ENCODE assay signal across 30 cellular contexts in genomic region chr10:28633750-28634149, GRCh38. TPM values are rescaled to one million over a fixed set of nuclear protein-coding genes. Genes with fewer than 3 reads are reported as not detected.
DNase-seq lines count a peak whose midpoint lies in the region; TF ChIP-seq lines count a peak whose summit lies in the region.
"Had no signal": no experiment of that assay in that cellular context is flagged by ENCODE, and none has a peak within 500 bp of the region (broad histone marks: within the 10 kb centered on the region; RNA-seq: fewer than 3 reads in every experiment).

No MANE protein-coding gene starts in this region.

- H3K9ac ChIP-seq in mesendoderm (ENCODE audit: low read length) = no peak overlapping the region
- H3K9ac ChIP-seq: neural progenitor cell had no signal

- no peak overlapping the region for H4K5ac ChIP-seq in mesendoderm (ENCODE audit: low read length)

- no peaks in the 10 kb centered on the region for H3K79me1 ChIP-seq in mesendoderm (ENCODE audit: low read length)

- H4K8ac ChIP-seq in mesendoderm (ENCODE audit: low read depth, low read length) = no peak overlapping the region

- H3K4ac ChIP-seq in mesendoderm (ENCODE audit: low read depth, low read length) = no peak overlapping the region

- H3K56ac ChIP-seq in mesendoderm (ENCODE audit: low read length) = no peak overlapping the region

- no peak overlapping the region for H3K18ac ChIP-seq in mesendoderm (ENCODE audit: low read length)

- H3K36me3 ChIP-seq in mesendoderm (ENCODE audit: control insufficient read depth, insufficient read depth, low read length) = no peaks in the 10 kb centered on the region
- H3K36me3 ChIP-seq: BE2C, MG63, neural progenitor cell, Peyer's patch, right atrium auricular region, suprapubic skin had no signal

- H2AK5ac ChIP-seq in mesendoderm (ENCODE audit: low read length) = no peak overlapping the region

- no peaks in the 10 kb centered on the region for H3K4me1 ChIP-seq in mesendoderm (ENCODE audit: control insufficient read depth, low read depth, low read length)
- H3K4me1 ChIP-seq: BE2C, neural progenitor cell, Peyer's patch, suprapubic skin had no signal

- no peak overlapping the region for H3K27ac ChIP-seq in mesendoderm (ENCODE audit: low read depth, low read length)
- H3K27ac ChIP-seq: neural progenitor cell, Peyer's patch, right atrium auricular region, suprapubic skin had no signal

- H2BK5ac ChIP-seq in mesendoderm (ENCODE audit: low read length) = no peak overlapping the region

- no peak overlapping the region for H3K4me2 ChIP-seq in mesendoderm (ENCODE audit: low read length)
- H3K4me2 ChIP-seq: neural progenitor cell, smooth muscle cell had no signal

- WGBS in mesendoderm (ENCODE audit: extremely low coverage, insufficient coverage, low lambda C conversion rate) = no CpG with 5 or more reads among the region's 6 CpGs

- in situ Hi-C loops in ACHN (cut with HindIII; ENCODE audit: low pct_ligation_motif_present, low pct_unique_long_range_greater_than_20kb, low sequenced_read_pairs) = no loop called here

- TF ChIP-seq CTCF in epithelial cell of proximal tubule (conservative IDR thresholded peaks at IDR 0.05; ENCODE audit: low read depth, low read length) = no peak

- no peaks in the 10 kb centered on the region for H3K79me2 ChIP-seq in mesendoderm (ENCODE audit: control insufficient read depth, insufficient read depth, low read length)

- peak; percentile 57 for DNase-seq in ACHN
- DNase-seq in M059J (ENCODE audit: low read depth) = peak; percentile 87
- DNase-seq in epithelial cell of proximal tubule (ENCODE audit: low read depth) = peak; percentile 37
- peak; percentile 11 for DNase-seq in mesendoderm
- DNase-seq in NCI-H2171 (lab: John Stamatoyannopoulos, UW) = no peak
- DNase-seq in cerebellar cortex (ENCODE audit: low spot score) = no peak
- DNase-seq in NCI-H526 (lab: John Stamatoyannopoulos, UW) = no peak
- DNase-seq in NCI-H748 (lab: John Stamatoyannopoulos, UW; ENCODE audit: unreplicated experiment) = no peak
- DNase-seq: activated CD4-positive, alpha-beta memory T cell treated with anti-CD3 and anti-CD28 coated beads, Interleukin-2, amount 10 ng/mL, durations not matched to agents 7 days and 5 days; activated CD4-positive, alpha-beta T cell treated with anti-CD3 and anti-CD28 coated beads for 1 hour; activated CD8-positive, alpha-beta memory T cell treated with anti-CD3 and anti-CD28 coated beads, Interleukin-2, amount 50 U/mL, for 48 hours; activated naive CD4-positive, alpha-beta T cell treated with anti-CD3 and anti-CD28 coated beads for 36 hours; amniotic stem cell; BE2C; CD8-positive, alpha-beta memory T cell; DMS153; immature natural killer cell; KBM-7; left ventricle myocardium superior; MG63; NCI-H2029 treated with DMSO at 0.1 percent for 48 hours; NCI-H2227 treated with DMSO at 0.1 percent for 48 hours; NCI-H748 treated with DMSO at 0.1 percent for 48 hours; Peyer's patch; SIG-M5; stimulated activated naive CD4-positive, alpha-beta T cell treated with Interleukin-2 at 50 U/mL for 16 hours had no signal

- H2BK15ac ChIP-seq in mesendoderm (replicated peaks; ENCODE audit: low read depth) = no peak overlapping the region

- no peak overlapping the region for H2BK120ac ChIP-seq in mesendoderm (ENCODE audit: low read depth, low read length)

- H3K27me3 ChIP-seq in mesendoderm (ENCODE audit: insufficient read depth, low read length, poor library complexity) = no peaks in the 10 kb centered on the region
- H3K27me3 ChIP-seq: BE2C, MG63, neural progenitor cell, Peyer's patch, right atrium auricular region had no signal

- no peak overlapping the region for H3K23ac ChIP-seq in mesendoderm (ENCODE audit: low read length)

- H3K4me3 ChIP-seq in epithelial cell of proximal tubule (ENCODE audit: low read depth, low read length) = no peak overlapping the region
- H3K4me3 ChIP-seq in mesendoderm (ENCODE audit: low read length) = no peak overlapping the region
- H3K4me3 ChIP-seq: MG63, neural progenitor cell, Peyer's patch, right atrium auricular region, smooth muscle cell, suprapubic skin had no signal

RNA-seq across cellular contexts. Expression of gene BAMBI, which starts 43.6 kb away (rescaled TPM):
- total RNA-seq in M059J (2014; rRNA removed; shearing (Covaris generic)) = 23.1 and 23.7 TPM in 2 replicates
- total RNA-seq in epithelial cell of proximal tubule = 12.6 and 16.0 TPM in 2 replicates
- 43.7 TPM for polyA plus RNA-seq in mesendoderm (2013, experiment 1 of 2)
- polyA plus RNA-seq in mesendoderm (2013, experiment 2 of 2) = 40.0 TPM

Comparison
In these comparisons a context has a peak if more than half of its experiments do, and no peak if none do; other contexts are left out.
1. DNase-seq: peak in ACHN (single experiment), M059J (single experiment), epithelial cell of proximal tubule (single experiment) and mesendoderm (single experiment); none in NCI-H2171 (single experiment), cerebellar cortex (single experiment), NCI-H526 (0 of 2) and NCI-H748 (single experiment).